In the genomic region with DNA sequence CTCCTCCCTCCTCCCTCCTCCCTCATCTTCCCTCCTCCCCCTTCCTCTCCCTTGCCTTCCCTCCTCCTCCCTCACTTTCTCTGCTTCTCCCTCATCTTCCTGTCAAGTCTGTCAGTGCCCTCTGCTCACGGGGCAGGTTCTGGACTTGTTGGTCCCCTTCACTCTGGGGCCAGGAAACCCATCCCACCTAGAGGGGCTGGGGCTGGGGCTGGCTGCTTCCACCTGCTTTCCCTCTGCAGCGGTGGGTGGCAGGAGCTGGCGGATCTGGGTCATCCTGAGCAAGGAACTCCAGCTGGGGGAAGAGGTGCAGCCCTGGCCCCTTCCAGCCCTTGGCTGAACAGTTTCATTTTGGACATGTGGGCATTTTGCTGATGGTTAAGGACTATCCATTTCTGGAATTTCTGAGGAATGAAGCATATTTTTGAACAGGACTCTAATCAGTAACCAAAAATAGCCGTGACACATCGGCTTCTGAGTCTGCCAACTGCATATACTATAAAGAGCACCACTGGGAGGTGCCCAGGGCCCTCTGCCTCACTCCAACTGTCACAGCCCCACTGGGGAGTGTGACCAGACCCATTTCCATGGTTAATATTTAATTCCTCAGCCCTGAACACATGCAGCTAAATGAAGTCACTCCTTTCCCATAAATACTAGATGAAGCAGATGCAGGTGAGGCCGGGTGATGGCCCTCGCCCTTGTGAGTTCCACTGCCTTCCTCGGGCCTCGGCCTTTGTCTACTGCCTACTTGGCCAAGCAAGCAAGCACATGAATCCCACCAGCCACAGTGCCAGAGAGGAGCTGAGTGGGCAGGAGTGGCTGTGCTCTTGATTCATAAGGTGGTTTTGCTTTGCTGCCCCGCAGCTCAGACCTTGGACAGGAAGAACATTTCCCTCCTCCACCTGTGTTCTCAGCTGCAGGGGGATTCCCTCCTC, we compare ENCODE assay signal across 10 cellular contexts. TPM values are rescaled to one million over a fixed set of nuclear protein-coding genes. Genes with fewer than 3 reads are reported as not detected.
DNase-seq lines count a peak whose midpoint lies in the region; ATAC-seq and TF ChIP-seq lines count a peak whose summit lies in the region.
"Had no signal": no experiment of that assay in that cellular context is flagged by ENCODE, and none has a peak within 500 bp of the region (broad histone marks: within the 10 kb centered on the region; RNA-seq: fewer than 3 reads in every experiment).

No MANE protein-coding gene starts in this region.

- H3K4me2 ChIP-seq in mesendoderm (ENCODE audit: low read length) = no peak overlapping the region

- H3K23ac ChIP-seq in mesendoderm (ENCODE audit: low read length) = peak overlapping the region; percentile 45

- no peaks in the 10 kb centered on the region for H3K9me3 Mint-ChIP-seq in HFFc6
- H3K9me3 Mint-ChIP-seq in T-helper 2 cell treated with Interferon-gamma antibody and Interleukin-4, amounts not matched to agents 5 μg/mL and 100 μg/mL, for 36 hours = no peaks in the 10 kb centered on the region

- peaks cover 3% of the 10 kb centered on the region; the same call in 1 of the 2 replicates for H3K27me3 Mint-ChIP-seq in HFFc6 (ENCODE audit: insufficient read depth)
- no peaks in the 10 kb centered on the region for H3K27me3 Mint-ChIP-seq in T-helper 2 cell treated with Interferon-gamma antibody and Interleukin-4, amounts not matched to agents 5 μg/mL and 100 μg/mL, for 36 hours (ENCODE audit: low read depth)

- no peaks in the 10 kb centered on the region for H3K4me1 ChIP-seq in mesendoderm (ENCODE audit: control insufficient read depth, low read depth, low read length)
- H3K4me1 ChIP-seq: lower lobe of right lung had no signal

- H3K18ac ChIP-seq in mesendoderm (ENCODE audit: low read length) = no peak overlapping the region

- no peak overlapping the region for H2AK5ac ChIP-seq in mesendoderm (ENCODE audit: low read length)

- no peak overlapping the region for H4K8ac ChIP-seq in mesendoderm (ENCODE audit: low read depth, low read length)

- no peak for ATAC-seq in GM18870 (IDR thresholded peaks at IDR 0.05; ENCODE audit: unreplicated experiment)
- ATAC-seq: lower lobe of right lung had no signal

- H3K4me1 Mint-ChIP-seq in HFFc6 (ENCODE audit: low read depth) = peaks cover 35% of the 10 kb centered on the region
- no peaks in the 10 kb centered on the region for H3K4me1 Mint-ChIP-seq in T-helper 2 cell treated with Interferon-gamma antibody and Interleukin-4, amounts not matched to agents 5 μg/mL and 100 μg/mL, for 36 hours (ENCODE audit: low read depth)

- no peak overlapping the region for H3K9ac ChIP-seq in mesendoderm (ENCODE audit: low read length)

- H4K5ac ChIP-seq in mesendoderm (ENCODE audit: low read length) = no peak overlapping the region

- H2BK5ac ChIP-seq in mesendoderm (ENCODE audit: low read length) = no peak overlapping the region

- DNase-seq in AG10803 (ENCODE audit: low read depth) (peak; percentile 87), HFFc6 (peak; percentile 93), brain microvascular endothelial cell (peak; percentile 35), mesendoderm (no peak), globus pallidus (ENCODE audit: low spot score) (no peak)
- DNase-seq in activated CD4-positive, alpha-beta T cell treated with anti-CD3 and anti-CD28 coated beads for 1 hour = no peak
- no peak for DNase-seq in T-helper 2 cell treated with Interferon-gamma antibody and Interleukin-4, amounts not matched to agents 5 μg/mL and 100 μg/mL, for 36 hours (ENCODE audit: low spot score)
- DNase-seq: DND-41, lower lobe of right lung had no signal

- H3K4ac ChIP-seq in mesendoderm (ENCODE audit: low read depth, low read length) = no peak overlapping the region

- no peaks in the 10 kb centered on the region for H3K79me1 ChIP-seq in mesendoderm (ENCODE audit: low read length)

- in situ Hi-C loops in brain microvascular endothelial cell (cut with HindIII; ENCODE audit: low pct_ligation_motif_present, low sequenced_read_pairs) = no loop called here

- H2BK15ac ChIP-seq in mesendoderm (replicated peaks; ENCODE audit: low read depth) = no peak overlapping the region

- H3K56ac ChIP-seq in mesendoderm (ENCODE audit: low read length) = no peak overlapping the region

- no peaks in the 10 kb centered on the region for H3K36me3 ChIP-seq in brain microvascular endothelial cell (replicated peaks)
- H3K36me3 ChIP-seq in mesendoderm (ENCODE audit: control insufficient read depth, insufficient read depth, low read length) = no peaks in the 10 kb centered on the region

- no peaks in the 10 kb centered on the region for H3K36me3 Mint-ChIP-seq in HFFc6 (ENCODE audit: low read depth)
- H3K36me3 Mint-ChIP-seq in T-helper 2 cell treated with Interferon-gamma antibody and Interleukin-4, amounts not matched to agents 5 μg/mL and 100 μg/mL, for 36 hours (ENCODE audit: low read depth) = no peaks in the 10 kb centered on the region

- H3K4me3 Mint-ChIP-seq in HFFc6 = peak overlapping the region; percentile 77
- no peak overlapping the region for H3K4me3 Mint-ChIP-seq in T-helper 2 cell treated with Interferon-gamma antibody and Interleukin-4, amounts not matched to agents 5 μg/mL and 100 μg/mL, for 36 hours

- H3K27ac Mint-ChIP-seq in HFFc6 = peak overlapping the region; percentile 97
- no peak overlapping the region for H3K27ac Mint-ChIP-seq in T-helper 2 cell treated with Interferon-gamma antibody and Interleukin-4, amounts not matched to agents 5 μg/mL and 100 μg/mL, for 36 hours

- WGBS in mesendoderm (ENCODE audit: extremely low coverage, insufficient coverage, low lambda C conversion rate) = no CpG with 5 or more reads among the region's 10 CpGs

- H3K4me3 ChIP-seq in AG10803 (ENCODE audit: low read length) (no peak overlapping the region), brain microvascular endothelial cell (ENCODE audit: low read depth, low read length) (no peak overlapping the region), mesendoderm (ENCODE audit: low read length) (no peak overlapping the region)
- H3K4me3 ChIP-seq: lower lobe of right lung had no signal

- H3K27ac ChIP-seq in brain microvascular endothelial cell = no peak overlapping the region
- H3K27ac ChIP-seq in mesendoderm (ENCODE audit: low read depth, low read length) = no peak overlapping the region
- H3K27ac ChIP-seq: lower lobe of right lung had no signal

- H3K27me3 ChIP-seq in brain microvascular endothelial cell (replicated peaks) (no peaks in the 10 kb centered on the region), mesendoderm (ENCODE audit: insufficient read depth, low read length, poor library complexity) (no peaks in the 10 kb centered on the region)

- H3K79me2 ChIP-seq in mesendoderm (ENCODE audit: control insufficient read depth, insufficient read depth, low read length) = no peaks in the 10 kb centered on the region

- TF ChIP-seq CTCF in AG10803 (conservative IDR thresholded peaks at IDR 0.05; ENCODE audit: low read length) = peak; percentile 31
- TF ChIP-seq CTCF in HFFc6 (IDR thresholded peaks at IDR 0.05) = peak; percentile 40
- TF ChIP-seq CTCF in brain microvascular endothelial cell (IDR thresholded peaks at IDR 0.05; ENCODE audit: low read depth, low read length, missing control alignments) = no peak

- no peak overlapping the region for H2BK120ac ChIP-seq in mesendoderm (ENCODE audit: low read depth, low read length)

RNA-seq across cellular contexts. Expression of a gene that starts 39.8 kb away (rescaled TPM):
- not detected for total RNA-seq in HFFc6 (2021; fragmentation: NEBNext Ultra II Directional; extraction: Animal tissue kit (Norgen Biotek cat#: 25700))
- 2.1 TPM for polyA plus RNA-seq in mesendoderm (2013, experiment 1 of 2)
- 2.1 TPM for polyA plus RNA-seq in mesendoderm (2013, experiment 2 of 2)

RNA-seq across cellular contexts. Expression of a gene that starts 39.9 kb away (rescaled TPM):
- not detected for total RNA-seq in HFFc6 (2021; fragmentation: NEBNext Ultra II Directional; extraction: Animal tissue kit (Norgen Biotek cat#: 25700))
- polyA plus RNA-seq in mesendoderm (2013, experiment 1 of 2) = 2.6 TPM
- 2.5 TPM for polyA plus RNA-seq in mesendoderm (2013, experiment 2 of 2)

Comparison
In these comparisons a context has a peak if more than half of its experiments do, and no peak if none do; other contexts are left out.
1. DNase-seq: peak in AG10803 (single experiment), HFFc6 (single experiment) and brain microvascular endothelial cell (single experiment); none in mesendoderm (single experiment), activated CD4-positive, alpha-beta T cell treated with anti-CD3 and anti-CD28 coated beads for 1 hour (single experiment), T-helper 2 cell treated with Interferon-gamma antibody and Interleukin-4, amounts not matched to agents 5 μg/mL and 100 μg/mL, for 36 hours (single experiment) and globus pallidus (single experiment).